Comparison of ENCODE assay signal across 17 cellular contexts in the genomic region with DNA sequence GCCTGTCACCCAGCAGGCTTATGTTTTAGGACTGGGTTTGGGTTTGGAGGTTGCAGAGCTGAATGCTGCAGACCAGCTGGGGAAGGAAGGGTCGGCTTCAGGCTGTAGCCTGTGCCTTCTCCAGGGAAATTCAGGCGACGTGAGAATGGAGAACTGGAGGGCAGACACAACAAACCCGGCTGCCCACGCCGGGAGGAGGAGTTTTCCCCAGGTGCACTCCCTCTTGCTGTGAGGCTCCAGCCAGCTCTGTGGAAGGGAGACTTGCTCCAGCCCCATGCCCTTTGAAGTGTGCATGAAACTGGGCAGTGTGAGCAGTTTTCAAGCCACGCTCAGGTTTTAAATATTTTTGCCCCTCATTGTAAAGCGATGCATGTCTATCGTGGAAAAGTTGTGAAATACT.
"Had no signal": no experiment of that assay in that cellular context is flagged by ENCODE, and none has a peak within 500 bp of the region (broad histone marks: within the 10 kb centered on the region; RNA-seq: fewer than 3 reads in every experiment).

No MANE protein-coding gene starts in this region.

- FAIRE-seq: astrocyte, keratinocyte, TTC549 had no signal

- H3K9me3 ChIP-seq: gastrocnemius medialis, heart left ventricle, left ventricle myocardium inferior, mucosa of descending colon, tibial nerve, uterus had no signal

- H3K4me3 ChIP-seq: gastrocnemius medialis, heart left ventricle, left ventricle myocardium inferior, mucosa of descending colon, tibial nerve, uterus had no signal

- H3K4me1 ChIP-seq: gastrocnemius medialis, heart left ventricle, left ventricle myocardium inferior, tibial nerve, uterus had no signal

- H3K27ac ChIP-seq: epithelial cell of prostate, gastrocnemius medialis, heart left ventricle, left ventricle myocardium inferior, tibial nerve, uterus had no signal

- DNase-seq: activated naive CD4-positive, alpha-beta T cell treated with anti-CD3 and anti-CD28 coated beads, Interleukin-2, amount 10 ng/mL, durations not matched to agents 7 days and 5 days; activated T-cell treated with anti-CD3 and anti-CD28 coated beads for 4 hours; gastrocnemius medialis; heart left ventricle; left ventricle myocardium inferior; mucosa of descending colon; naive thymus-derived CD8-positive, alpha-beta T cell; nucleus accumbens; stimulated activated CD4-positive, alpha-beta T cell treated with anti-CD3 and anti-CD28 coated beads, Interleukin-2, amount 100 ng/mL, for 48 hours; T-helper 17 cell; uterus had no signal

- H3K27me3 ChIP-seq: gastrocnemius medialis, tibial nerve, uterus had no signal

- ATAC-seq: gastrocnemius medialis; heart left ventricle; mucosa of descending colon; naive thymus-derived CD8-positive, alpha-beta T cell; stimulated activated memory B cell treated with anti-CD40 and anti-IgM and Interleukin-4, amounts not matched to agents 10 μg/mL and 1 μg/mL and 100 μg/mL, for 72 hours; T-helper 17 cell had no signal

- H3K36me3 ChIP-seq: gastrocnemius medialis, heart left ventricle, left ventricle myocardium inferior, tibial nerve, uterus had no signal
